1 cellular context compared by ENCODE assay signal in the genomic region with DNA sequence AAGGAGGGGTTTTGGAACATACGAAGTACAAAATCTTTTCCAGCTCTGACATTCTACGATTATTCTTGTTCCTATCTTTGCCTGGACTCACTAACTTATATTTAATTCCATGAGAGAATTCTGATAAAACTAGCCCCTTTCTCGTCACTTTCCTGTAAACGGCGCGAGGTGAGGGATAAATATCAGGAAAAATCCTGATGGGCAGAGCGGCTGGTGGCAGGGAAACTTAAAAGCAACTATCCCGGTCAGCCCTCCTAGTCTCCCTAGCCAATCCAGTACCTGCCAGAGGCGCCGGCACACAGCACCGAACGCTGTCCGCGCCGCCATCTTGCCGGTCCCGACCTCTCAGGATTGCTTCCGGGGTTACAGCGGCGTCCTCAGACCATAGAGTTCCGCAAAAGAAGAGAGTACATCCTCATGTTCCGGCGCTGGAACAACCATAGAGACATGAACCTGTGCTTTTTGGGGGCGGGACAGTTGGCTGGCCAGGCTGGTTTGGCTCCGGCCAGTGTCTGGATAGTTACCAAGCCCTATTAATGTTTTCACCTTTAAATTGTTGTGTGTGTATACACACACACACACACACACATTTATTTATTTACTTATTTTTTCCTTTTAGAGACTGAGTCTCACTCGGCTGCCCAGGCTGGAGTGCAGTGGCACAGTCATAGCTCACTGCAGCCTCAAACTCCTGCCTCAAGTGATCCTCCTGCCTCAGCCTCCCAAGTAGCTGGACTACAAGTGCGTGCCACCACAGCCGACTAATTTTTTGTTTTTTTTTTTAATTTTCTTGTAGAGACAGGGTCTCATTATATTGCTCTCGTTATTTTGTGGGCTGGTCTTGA.
TF ChIP-seq lines count a peak whose summit lies in the region.

A gene (minus strand): TSS at position 339 of the 845 bp plus-strand sequence. CDS start 12 bp downstream, at position 327.

TF ChIP-seq in HepG2, 621 proteins besides CTCF, POLR2A, EP300 and RAD21 (continued from another document and continues in another):
- TF ChIP-seq ZNF205 (CRISPR knock-in tag; IDR thresholded peaks at IDR 0.05) (peak; percentile 81), ZNF501 (CRISPR knock-in tag; IDR thresholded peaks at IDR 0.05) (peak; percentile 99), CHD4 (IDR thresholded peaks at IDR 0.05; ENCODE audit: borderline replicate concordance, low read length) (no peak; the same call in 1 of the 2 replicates), FOSL1 (CRISPR knock-in tag; IDR thresholded peaks at IDR 0.05; ENCODE audit: borderline replicate concordance) (no peak), KLF6 (CRISPR knock-in tag; IDR thresholded peaks at IDR 0.05) (peak; percentile 97), ZNF30 (CRISPR knock-in tag; IDR thresholded peaks at IDR 0.05) (no peak), CENPX (CRISPR knock-in tag; IDR thresholded peaks at IDR 0.05) (no peak), ZMYM2 (CRISPR knock-in tag; IDR thresholded peaks at IDR 0.05) (no peak), PITX1 (CRISPR knock-in tag; IDR thresholded peaks at IDR 0.05) (peak; percentile 14; the same call in 1 of the 2 replicates), ZNF788 (CRISPR knock-in tag; IDR thresholded peaks at IDR 0.05; ENCODE audit: borderline replicate concordance) (peak; percentile 85; the same call in 1 of the 2 replicates), IKZF1 (IDR thresholded peaks at IDR 0.05) (no peak), GPN1 (CRISPR knock-in tag; IDR thresholded peaks at IDR 0.05; ENCODE audit: borderline replicate concordance) (no peak), NAIF1 (CRISPR knock-in tag; IDR thresholded peaks at IDR 0.05; ENCODE audit: borderline replicate concordance) (peak; percentile 68; the same call in 1 of the 2 replicates), MAZ (IDR thresholded peaks at IDR 0.05; ENCODE audit: borderline replicate concordance, low read depth, low read length) (no peak), MAZ (CRISPR knock-in tag; IDR thresholded peaks at IDR 0.05; ENCODE audit: low read depth) (no peak), NKX3-1 (CRISPR knock-in tag; IDR thresholded peaks at IDR 0.05) (peak; percentile 77; the same call in 1 of the 2 replicates), KLF12 (CRISPR knock-in tag; IDR thresholded peaks at IDR 0.05; ENCODE audit: borderline replicate concordance) (peak; percentile 56; the same call in 1 of the 2 replicates), ZNF781 (CRISPR knock-in tag; IDR thresholded peaks at IDR 0.05; ENCODE audit: borderline replicate concordance, not compliant biosample characterization) (no peak), CBX5 (CRISPR knock-in tag; IDR thresholded peaks at IDR 0.05; ENCODE audit: borderline replicate concordance) (peak; percentile 95), ZNF614 (CRISPR knock-in tag; IDR thresholded peaks at IDR 0.05; ENCODE audit: borderline replicate concordance) (peak; percentile 89; the same call in 1 of the 2 replicates), NR3C1 (CRISPR knock-in tag; IDR thresholded peaks at IDR 0.05) (no peak), ZNF660 (CRISPR knock-in tag; IDR thresholded peaks at IDR 0.05; ENCODE audit: borderline replicate concordance, low read depth) (no peak), ZNF773 (CRISPR knock-in tag; IDR thresholded peaks at IDR 0.05; ENCODE audit: borderline replicate concordance) (no peak), ZNF713 (CRISPR knock-in tag; IDR thresholded peaks at IDR 0.05) (no peak), ZNF143 (CRISPR knock-in tag; IDR thresholded peaks at IDR 0.05) (peak; percentile 77)
- TF ChIP-seq, protein P1, sequence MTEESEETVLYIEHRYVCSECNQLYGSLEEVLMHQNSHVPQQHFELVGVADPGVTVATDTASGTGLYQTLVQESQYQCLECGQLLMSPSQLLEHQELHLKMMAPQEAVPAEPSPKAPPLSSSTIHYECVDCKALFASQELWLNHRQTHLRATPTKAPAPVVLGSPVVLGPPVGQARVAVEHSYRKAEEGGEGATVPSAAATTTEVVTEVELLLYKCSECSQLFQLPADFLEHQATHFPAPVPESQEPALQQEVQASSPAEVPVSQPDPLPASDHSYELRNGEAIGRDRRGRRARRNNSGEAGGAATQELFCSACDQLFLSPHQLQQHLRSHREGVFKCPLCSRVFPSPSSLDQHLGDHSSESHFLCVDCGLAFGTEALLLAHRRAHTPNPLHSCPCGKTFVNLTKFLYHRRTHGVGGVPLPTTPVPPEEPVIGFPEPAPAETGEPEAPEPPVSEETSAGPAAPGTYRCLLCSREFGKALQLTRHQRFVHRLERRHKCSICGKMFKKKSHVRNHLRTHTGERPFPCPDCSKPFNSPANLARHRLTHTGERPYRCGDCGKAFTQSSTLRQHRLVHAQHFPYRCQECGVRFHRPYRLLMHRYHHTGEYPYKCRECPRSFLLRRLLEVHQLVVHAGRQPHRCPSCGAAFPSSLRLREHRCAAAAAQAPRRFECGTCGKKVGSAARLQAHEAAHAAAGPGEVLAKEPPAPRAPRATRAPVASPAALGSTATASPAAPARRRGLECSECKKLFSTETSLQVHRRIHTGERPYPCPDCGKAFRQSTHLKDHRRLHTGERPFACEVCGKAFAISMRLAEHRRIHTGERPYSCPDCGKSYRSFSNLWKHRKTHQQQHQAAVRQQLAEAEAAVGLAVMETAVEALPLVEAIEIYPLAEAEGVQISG (CRISPR knock-in tag; IDR thresholded peaks at IDR 0.05), result peak; percentile 100
- TF ChIP-seq, protein P2, sequence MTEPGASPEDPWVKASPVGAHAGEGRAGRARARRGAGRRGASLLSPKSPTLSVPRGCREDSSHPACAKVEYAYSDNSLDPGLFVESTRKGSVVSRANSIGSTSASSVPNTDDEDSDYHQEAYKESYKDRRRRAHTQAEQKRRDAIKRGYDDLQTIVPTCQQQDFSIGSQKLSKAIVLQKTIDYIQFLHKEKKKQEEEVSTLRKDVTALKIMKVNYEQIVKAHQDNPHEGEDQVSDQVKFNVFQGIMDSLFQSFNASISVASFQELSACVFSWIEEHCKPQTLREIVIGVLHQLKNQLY (CRISPR knock-in tag; IDR thresholded peaks at IDR 0.05), result no peak; the same call in 1 of the 2 replicates
- TF ChIP-seq, protein P3, sequence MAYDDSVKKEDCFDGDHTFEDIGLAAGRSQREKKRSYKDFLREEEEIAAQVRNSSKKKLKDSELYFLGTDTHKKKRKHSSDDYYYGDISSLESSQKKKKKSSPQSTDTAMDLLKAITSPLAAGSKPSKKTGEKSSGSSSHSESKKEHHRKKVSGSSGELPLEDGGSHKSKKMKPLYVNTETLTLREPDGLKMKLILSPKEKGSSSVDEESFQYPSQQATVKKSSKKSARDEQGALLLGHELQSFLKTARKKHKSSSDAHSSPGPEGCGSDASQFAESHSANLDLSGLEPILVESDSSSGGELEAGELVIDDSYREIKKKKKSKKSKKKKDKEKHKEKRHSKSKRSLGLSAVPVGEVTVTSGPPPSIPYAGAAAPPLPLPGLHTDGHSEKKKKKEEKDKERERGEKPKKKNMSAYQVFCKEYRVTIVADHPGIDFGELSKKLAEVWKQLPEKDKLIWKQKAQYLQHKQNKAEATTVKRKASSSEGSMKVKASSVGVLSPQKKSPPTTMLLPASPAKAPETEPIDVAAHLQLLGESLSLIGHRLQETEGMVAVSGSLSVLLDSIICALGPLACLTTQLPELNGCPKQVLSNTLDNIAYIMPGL (CRISPR knock-in tag; IDR thresholded peaks at IDR 0.05; ENCODE audit: borderline replicate concordance in 1 of 2, low read depth in 1 of 2), result peak; percentile 87 to 91
- TF ChIP-seq, protein P4, sequence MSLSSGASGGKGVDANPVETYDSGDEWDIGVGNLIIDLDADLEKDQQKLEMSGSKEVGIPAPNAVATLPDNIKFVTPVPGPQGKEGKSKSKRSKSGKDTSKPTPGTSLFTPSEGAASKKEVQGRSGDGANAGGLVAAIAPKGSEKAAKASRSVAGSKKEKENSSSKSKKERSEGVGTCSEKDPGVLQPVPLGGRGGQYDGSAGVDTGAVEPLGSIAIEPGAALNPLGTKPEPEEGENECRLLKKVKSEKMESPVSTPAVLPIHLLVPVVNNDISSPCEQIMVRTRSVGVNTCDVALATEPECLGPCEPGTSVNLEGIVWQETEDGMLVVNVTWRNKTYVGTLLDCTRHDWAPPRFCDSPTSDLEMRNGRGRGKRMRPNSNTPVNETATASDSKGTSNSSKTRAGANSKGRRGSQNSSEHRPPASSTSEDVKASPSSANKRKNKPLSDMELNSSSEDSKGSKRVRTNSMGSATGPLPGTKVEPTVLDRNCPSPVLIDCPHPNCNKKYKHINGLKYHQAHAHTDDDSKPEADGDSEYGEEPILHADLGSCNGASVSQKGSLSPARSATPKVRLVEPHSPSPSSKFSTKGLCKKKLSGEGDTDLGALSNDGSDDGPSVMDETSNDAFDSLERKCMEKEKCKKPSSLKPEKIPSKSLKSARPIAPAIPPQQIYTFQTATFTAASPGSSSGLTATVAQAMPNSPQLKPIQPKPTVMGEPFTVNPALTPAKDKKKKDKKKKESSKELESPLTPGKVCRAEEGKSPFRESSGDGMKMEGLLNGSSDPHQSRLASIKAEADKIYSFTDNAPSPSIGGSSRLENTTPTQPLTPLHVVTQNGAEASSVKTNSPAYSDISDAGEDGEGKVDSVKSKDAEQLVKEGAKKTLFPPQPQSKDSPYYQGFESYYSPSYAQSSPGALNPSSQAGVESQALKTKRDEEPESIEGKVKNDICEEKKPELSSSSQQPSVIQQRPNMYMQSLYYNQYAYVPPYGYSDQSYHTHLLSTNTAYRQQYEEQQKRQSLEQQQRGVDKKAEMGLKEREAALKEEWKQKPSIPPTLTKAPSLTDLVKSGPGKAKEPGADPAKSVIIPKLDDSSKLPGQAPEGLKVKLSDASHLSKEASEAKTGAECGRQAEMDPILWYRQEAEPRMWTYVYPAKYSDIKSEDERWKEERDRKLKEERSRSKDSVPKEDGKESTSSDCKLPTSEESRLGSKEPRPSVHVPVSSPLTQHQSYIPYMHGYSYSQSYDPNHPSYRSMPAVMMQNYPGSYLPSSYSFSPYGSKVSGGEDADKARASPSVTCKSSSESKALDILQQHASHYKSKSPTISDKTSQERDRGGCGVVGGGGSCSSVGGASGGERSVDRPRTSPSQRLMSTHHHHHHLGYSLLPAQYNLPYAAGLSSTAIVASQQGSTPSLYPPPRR (CRISPR knock-in tag; IDR thresholded peaks at IDR 0.05; ENCODE audit: borderline replicate concordance), result no peak
- TF ChIP-seq, protein P5, sequence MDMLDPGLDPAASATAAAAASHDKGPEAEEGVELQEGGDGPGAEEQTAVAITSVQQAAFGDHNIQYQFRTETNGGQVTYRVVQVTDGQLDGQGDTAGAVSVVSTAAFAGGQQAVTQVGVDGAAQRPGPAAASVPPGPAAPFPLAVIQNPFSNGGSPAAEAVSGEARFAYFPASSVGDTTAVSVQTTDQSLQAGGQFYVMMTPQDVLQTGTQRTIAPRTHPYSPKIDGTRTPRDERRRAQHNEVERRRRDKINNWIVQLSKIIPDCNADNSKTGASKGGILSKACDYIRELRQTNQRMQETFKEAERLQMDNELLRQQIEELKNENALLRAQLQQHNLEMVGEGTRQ (IDR thresholded peaks at IDR 0.05; ENCODE audit: low read depth, low read length), result no peak
- TF ChIP-seq, protein P5 (CRISPR knock-in tag; IDR thresholded peaks at IDR 0.05; ENCODE audit: borderline replicate concordance), result no peak; the same call in 1 of the 2 replicates
- TF ChIP-seq, protein P6, sequence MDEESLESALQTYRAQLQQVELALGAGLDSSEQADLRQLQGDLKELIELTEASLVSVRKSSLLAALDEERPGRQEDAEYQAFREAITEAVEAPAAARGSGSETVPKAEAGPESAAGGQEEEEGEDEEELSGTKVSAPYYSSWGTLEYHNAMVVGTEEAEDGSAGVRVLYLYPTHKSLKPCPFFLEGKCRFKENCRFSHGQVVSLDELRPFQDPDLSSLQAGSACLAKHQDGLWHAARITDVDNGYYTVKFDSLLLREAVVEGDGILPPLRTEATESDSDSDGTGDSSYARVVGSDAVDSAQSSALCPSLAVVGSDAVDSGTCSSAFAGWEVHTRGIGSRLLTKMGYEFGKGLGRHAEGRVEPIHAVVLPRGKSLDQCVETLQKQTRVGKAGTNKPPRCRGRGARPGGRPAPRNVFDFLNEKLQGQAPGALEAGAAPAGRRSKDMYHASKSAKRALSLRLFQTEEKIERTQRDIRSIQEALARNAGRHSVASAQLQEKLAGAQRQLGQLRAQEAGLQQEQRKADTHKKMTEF (CRISPR knock-in tag; IDR thresholded peaks at IDR 0.05), result peak; percentile 93
- TF ChIP-seq, protein P7, sequence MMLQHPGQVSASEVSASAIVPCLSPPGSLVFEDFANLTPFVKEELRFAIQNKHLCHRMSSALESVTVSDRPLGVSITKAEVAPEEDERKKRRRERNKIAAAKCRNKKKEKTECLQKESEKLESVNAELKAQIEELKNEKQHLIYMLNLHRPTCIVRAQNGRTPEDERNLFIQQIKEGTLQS (CRISPR knock-in tag; IDR thresholded peaks at IDR 0.05), result no peak
- TF ChIP-seq, protein P8, sequence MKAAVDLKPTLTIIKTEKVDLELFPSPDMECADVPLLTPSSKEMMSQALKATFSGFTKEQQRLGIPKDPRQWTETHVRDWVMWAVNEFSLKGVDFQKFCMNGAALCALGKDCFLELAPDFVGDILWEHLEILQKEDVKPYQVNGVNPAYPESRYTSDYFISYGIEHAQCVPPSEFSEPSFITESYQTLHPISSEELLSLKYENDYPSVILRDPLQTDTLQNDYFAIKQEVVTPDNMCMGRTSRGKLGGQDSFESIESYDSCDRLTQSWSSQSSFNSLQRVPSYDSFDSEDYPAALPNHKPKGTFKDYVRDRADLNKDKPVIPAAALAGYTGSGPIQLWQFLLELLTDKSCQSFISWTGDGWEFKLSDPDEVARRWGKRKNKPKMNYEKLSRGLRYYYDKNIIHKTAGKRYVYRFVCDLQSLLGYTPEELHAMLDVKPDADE (CRISPR knock-in tag; IDR thresholded peaks at IDR 0.05), result no peak
